In genomic region chrX:46722742-46723568, GRCh38 we compare ENCODE assay signal across 16 cellular contexts. TPM values are rescaled to one million over a fixed set of nuclear protein-coding genes. Genes with fewer than 3 reads are reported as not detected.
A peak's percentile ranks its signal among the peaks of the same experiment; 100 is the strongest.
DNase-seq lines count a peak whose midpoint lies in the region; ATAC-seq and TF ChIP-seq lines count a peak whose summit lies in the region.
"Had no signal": no experiment of that assay in that cellular context is flagged by ENCODE, and none has a peak within 500 bp of the region (broad histone marks: within the 10 kb centered on the region; RNA-seq: fewer than 3 reads in every experiment).

No MANE protein-coding gene starts in this region.

- CTCF ChIA-PET in activated CD8-positive, alpha-beta T cell treated with anti-CD3 and anti-CD28 coated beads for 36 hours (lab: Charles Lee): no interaction called here
- CTCF ChIA-PET in activated CD8-positive, alpha-beta T cell treated with anti-CD3 and anti-CD28 coated beads, Interleukin-2, amount 10 ng/mL, durations not matched to agents 7 days and 5 days (lab: Charles Lee): no interaction called here

- no peaks in the 10 kb centered on the region for H3K9me3 Mint-ChIP-seq in activated CD8-positive, alpha-beta T cell treated with anti-CD3 and anti-CD28 coated beads for 36 hours
- no peaks in the 10 kb centered on the region for H3K9me3 Mint-ChIP-seq in activated CD8-positive, alpha-beta T cell treated with anti-CD3 and anti-CD28 coated beads, Interleukin-2, amount 10 ng/mL, durations not matched to agents 7 days and 5 days (ENCODE audit: insufficient read depth)
- H3K9me3 Mint-ChIP-seq in stimulated activated naive B cell treated with anti-CD40 and anti-IgM and Interleukin-4, amounts not matched to agents 10 μg/mL and 1 μg/mL and 100 μg/mL, for 72 hours: peaks cover 2 to 5% of the 10 kb centered on the region in 2 donors
- H3K9me3 Mint-ChIP-seq: CD8-positive, alpha-beta T cell had no signal

- H3K4me3 ChIP-seq in esophagus (ENCODE audit: low read depth in 1 of 2, low read length in 2 of 2): no peak overlapping the region
- H3K4me3 ChIP-seq: colonic mucosa, esophagus squamous epithelium, left lung had no signal

- H3K4me3 Mint-ChIP-seq in activated CD8-positive, alpha-beta T cell treated with anti-CD3 and anti-CD28 coated beads for 36 hours: no peak overlapping the region
- H3K4me3 Mint-ChIP-seq in activated CD8-positive, alpha-beta T cell treated with anti-CD3 and anti-CD28 coated beads, Interleukin-2, amount 10 ng/mL, durations not matched to agents 7 days and 5 days: no peak overlapping the region
- H3K4me3 Mint-ChIP-seq in stimulated activated naive B cell treated with anti-CD40 and anti-IgM and Interleukin-4, amounts not matched to agents 10 μg/mL and 1 μg/mL and 100 μg/mL, for 72 hours: peak overlapping the region in 1 of 2 donors; percentile 44
- H3K4me3 Mint-ChIP-seq: CD8-positive, alpha-beta T cell had no signal

- intact Hi-C loops in activated CD8-positive, alpha-beta T cell treated with anti-CD3 and anti-CD28 coated beads for 36 hours (cut with micrococcal nuclease): no loop called here
- intact Hi-C loops in left colon (cut with DNase I, micrococcal nuclease): no loop called here

- H3K27me3 Mint-ChIP-seq in activated CD8-positive, alpha-beta T cell treated with anti-CD3 and anti-CD28 coated beads for 36 hours: no peaks in the 10 kb centered on the region
- no peaks in the 10 kb centered on the region for H3K27me3 Mint-ChIP-seq in activated CD8-positive, alpha-beta T cell treated with anti-CD3 and anti-CD28 coated beads, Interleukin-2, amount 10 ng/mL, durations not matched to agents 7 days and 5 days (ENCODE audit: low read depth)
- no peaks in the 10 kb centered on the region for H3K27me3 Mint-ChIP-seq in stimulated activated naive B cell treated with anti-CD40 and anti-IgM and Interleukin-4, amounts not matched to agents 10 μg/mL and 1 μg/mL and 100 μg/mL, for 72 hours

- H3K36me3 ChIP-seq in esophagus (ENCODE audit: control insufficient read depth in 2 of 2, insufficient read depth in 2 of 2, low read length in 1 of 2): no peaks in the 10 kb centered on the region
- H3K36me3 ChIP-seq: colonic mucosa, esophagus squamous epithelium, left lung had no signal

- peak overlapping the region; percentile 27 to 34 for H3K27ac ChIP-seq in esophagus (ENCODE audit: low read depth in 2 of 2, low read length in 1 of 2)
- H3K27ac ChIP-seq: colonic mucosa, left lung had no signal

- no peaks in the 10 kb centered on the region for H3K36me3 Mint-ChIP-seq in activated CD8-positive, alpha-beta T cell treated with anti-CD3 and anti-CD28 coated beads for 36 hours (ENCODE audit: low read depth)
- peaks cover under 1% of the 10 kb centered on the region for H3K36me3 Mint-ChIP-seq in activated CD8-positive, alpha-beta T cell treated with anti-CD3 and anti-CD28 coated beads, Interleukin-2, amount 10 ng/mL, durations not matched to agents 7 days and 5 days (ENCODE audit: low read depth)
- peaks cover 9 to 17% of the 10 kb centered on the region in 2 donors for H3K36me3 Mint-ChIP-seq in stimulated activated naive B cell treated with anti-CD40 and anti-IgM and Interleukin-4, amounts not matched to agents 10 μg/mL and 1 μg/mL and 100 μg/mL, for 72 hours
- H3K36me3 Mint-ChIP-seq: CD8-positive, alpha-beta T cell had no signal

- H3K27ac Mint-ChIP-seq in activated CD8-positive, alpha-beta T cell treated with anti-CD3 and anti-CD28 coated beads for 36 hours: peak overlapping the region; percentile 46
- no peak overlapping the region for H3K27ac Mint-ChIP-seq in activated CD8-positive, alpha-beta T cell treated with anti-CD3 and anti-CD28 coated beads, Interleukin-2, amount 10 ng/mL, durations not matched to agents 7 days and 5 days
- peak overlapping the region; percentile 83 for H3K27ac Mint-ChIP-seq in stimulated activated naive B cell treated with anti-CD40 and anti-IgM and Interleukin-4, amounts not matched to agents 10 μg/mL and 1 μg/mL and 100 μg/mL, for 72 hours
- H3K27ac Mint-ChIP-seq: CD8-positive, alpha-beta T cell had no signal

- POLR2A ChIA-PET in activated CD8-positive, alpha-beta T cell treated with anti-CD3 and anti-CD28 coated beads for 36 hours (lab: Charles Lee): no interaction called here
- POLR2A ChIA-PET in activated CD8-positive, alpha-beta T cell treated with anti-CD3 and anti-CD28 coated beads, Interleukin-2, amount 10 ng/mL, durations not matched to agents 7 days and 5 days (lab: Charles Lee): no interaction called here

- DNase-seq in activated CD8-positive, alpha-beta T cell treated with anti-CD3 and anti-CD28 coated beads for 36 hours: no peak
- no peak for DNase-seq in activated CD8-positive, alpha-beta T cell treated with anti-CD3 and anti-CD28 coated beads, Interleukin-2, amount 10 ng/mL, durations not matched to agents 7 days and 5 days
- DNase-seq in RKO (ENCODE audit: low spot score) (peak; percentile 33), left colon (no peak), NCI-H187 (lab: John Stamatoyannopoulos, UW) (no peak), AG08396 (ENCODE audit: low spot score) (no peak)
- DNase-seq in stimulated activated naive B cell treated with anti-CD40 and anti-IgM and Interleukin-4, amounts not matched to agents 10 μg/mL and 1 μg/mL and 100 μg/mL, for 72 hours: no peak
- DNase-seq: activated effector memory CD4-positive, alpha-beta T cell treated with anti-CD3 and anti-CD28 coated beads, Interleukin-2, amount 50 U/mL, for 16 hours; CD8-positive, alpha-beta T cell; colonic mucosa; esophagus squamous epithelium; left lung; MV-4-11; posterior cingulate gyrus; stimulated activated CD4-positive, alpha-beta T cell treated with anti-CD3 and anti-CD28 coated beads, Interleukin-12 subunit alpha, Interleukin-12 subunit beta, amount 100 ng/mL, for 4 hours had no signal

- no peak for TF ChIP-seq CTCF in activated CD8-positive, alpha-beta T cell treated with anti-CD3 and anti-CD28 coated beads for 36 hours (IDR thresholded peaks at IDR 0.05)

- H3K9me3 ChIP-seq in esophagus (ENCODE audit: control insufficient read depth in 2 of 2, insufficient read depth in 1 of 2, low read depth in 1 of 2, low read length in 1 of 2): no peaks in the 10 kb centered on the region
- H3K9me3 ChIP-seq: colonic mucosa, esophagus squamous epithelium, left lung had no signal

- 57 to 70% methylated on average over 7 of the region's 7 CpGs for WGBS in esophagus, 2 donors

- H3K4me1 Mint-ChIP-seq in activated CD8-positive, alpha-beta T cell treated with anti-CD3 and anti-CD28 coated beads for 36 hours (ENCODE audit: low read depth): peaks cover 16% of the 10 kb centered on the region
- H3K4me1 Mint-ChIP-seq in activated CD8-positive, alpha-beta T cell treated with anti-CD3 and anti-CD28 coated beads, Interleukin-2, amount 10 ng/mL, durations not matched to agents 7 days and 5 days (ENCODE audit: low read depth): no peaks in the 10 kb centered on the region
- H3K4me1 Mint-ChIP-seq in stimulated activated naive B cell treated with anti-CD40 and anti-IgM and Interleukin-4, amounts not matched to agents 10 μg/mL and 1 μg/mL and 100 μg/mL, for 72 hours: peaks cover 30 to 67% of the 10 kb centered on the region in 2 donors

- ATAC-seq in activated CD8-positive, alpha-beta T cell treated with anti-CD3 and anti-CD28 coated beads for 36 hours: peak; percentile 34
- ATAC-seq in activated CD8-positive, alpha-beta T cell treated with anti-CD3 and anti-CD28 coated beads, Interleukin-2, amount 10 ng/mL, durations not matched to agents 7 days and 5 days: no peak
- peak; percentile 27 to 36 for ATAC-seq in stimulated activated naive B cell treated with anti-CD40 and anti-IgM and Interleukin-4, amounts not matched to agents 10 μg/mL and 1 μg/mL and 100 μg/mL, for 72 hours (replicated peaks)
- no peak for ATAC-seq in left colon
- ATAC-seq: CD8-positive, alpha-beta T cell; left lung had no signal

- no peaks in the 10 kb centered on the region for H3K4me1 ChIP-seq in esophagus (ENCODE audit: control insufficient read depth in 2 of 2, insufficient read depth in 2 of 2, low read length in 1 of 2)
- H3K4me1 ChIP-seq: colonic mucosa, left lung had no signal

- no peaks in the 10 kb centered on the region for H3K27me3 ChIP-seq in esophagus (ENCODE audit: control insufficient read depth in 1 of 2, insufficient read depth in 2 of 2, low read length in 2 of 2)
- H3K27me3 ChIP-seq: colonic mucosa, esophagus squamous epithelium had no signal

RNA-seq across cellular contexts. Expression of gene SLC9A7, which starts 36.0 kb away (rescaled TPM):
- 10 to 100 TPM; 16.9 to 17.0 TPM for total RNA-seq in activated CD8-positive, alpha-beta T cell treated with anti-CD3 and anti-CD28 coated beads for 36 hours
- 1 to 10 TPM; 3.3 to 3.8 TPM for total RNA-seq in activated CD8-positive, alpha-beta T cell treated with anti-CD3 and anti-CD28 coated beads, Interleukin-2, amount 10 ng/mL, durations not matched to agents 7 days and 5 days
- 1 to 10 TPM; 1.3 to 2.0 TPM for polyA plus RNA-seq in esophagus
- 1 to 10 TPM in 1 of 2 donors, under 1 TPM in 1; 0.95 to 1.9 TPM for total RNA-seq in left colon

Comparison
In these comparisons a context has a peak if more than half of its experiments do, and no peak if none do; other contexts are left out.
1. ATAC-seq: peak in activated CD8-positive, alpha-beta T cell treated with anti-CD3 and anti-CD28 coated beads for 36 hours (single experiment) and stimulated activated naive B cell treated with anti-CD40 and anti-IgM and Interleukin-4, amounts not matched to agents 10 μg/mL and 1 μg/mL and 100 μg/mL, for 72 hours (2 of 2); none in activated CD8-positive, alpha-beta T cell treated with anti-CD3 and anti-CD28 coated beads, Interleukin-2, amount 10 ng/mL, durations not matched to agents 7 days and 5 days (single experiment) and left colon (single experiment).